ENCODE assay signal across 24 cellular contexts in genomic region chr20:31920275-31920855, GRCh38. TPM values are rescaled to one million over a fixed set of nuclear protein-coding genes. Genes with fewer than 3 reads are reported as not detected.
"Had no signal": no experiment of that assay in that cellular context is flagged by ENCODE, and none has a peak within 500 bp of the region (broad histone marks: within the 10 kb centered on the region; RNA-seq: fewer than 3 reads in every experiment).

No MANE protein-coding gene starts in this region.

- H3K4me1 Mint-ChIP-seq: activated T-helper 17 cell treated with anti-CD3 and anti-CD28 coated beads, Interleukin-2, amount 50 U/mL, for 72 hours had no signal

- H3K27ac ChIP-seq: cardiac muscle cell, epithelial cell of prostate, left lung, psoas muscle, thoracic aorta, upper lobe of right lung had no signal

- H3K9me3 ChIP-seq: left lung, psoas muscle, thoracic aorta, upper lobe of right lung had no signal

- H3K4me1 ChIP-seq: left lung, psoas muscle, upper lobe of right lung had no signal

- ATAC-seq: activated CD8-positive, alpha-beta T cell treated with anti-CD3 and anti-CD28 coated beads for 36 hours; activated T-helper 17 cell treated with anti-CD3 and anti-CD28 coated beads, Interleukin-2, amount 50 U/mL, for 72 hours; left lung; psoas muscle; right cardiac atrium; upper lobe of right lung had no signal

- H3K36me3 ChIP-seq: cardiac muscle cell, left lung, thoracic aorta, upper lobe of right lung had no signal

- H3K27me3 ChIP-seq: cardiac muscle cell, upper lobe of right lung had no signal

- H3K36me3 Mint-ChIP-seq: activated naive CD8-positive, alpha-beta T cell treated with anti-CD3 and anti-CD28 coated beads for 36 hours had no signal

- H3K4me3 Mint-ChIP-seq: activated CD4-positive, alpha-beta T cell treated with anti-CD3 and anti-CD28 coated beads, Interleukin-2, amount 10 ng/mL, durations not matched to agents 24 days and 14 days; activated CD8-positive, alpha-beta T cell treated with anti-CD3 and anti-CD28 coated beads for 36 hours; activated naive CD8-positive, alpha-beta T cell treated with anti-CD3 and anti-CD28 coated beads for 36 hours; activated T-helper 17 cell treated with anti-CD3 and anti-CD28 coated beads, Interleukin-2, amount 50 U/mL, for 72 hours had no signal

- H3K9me3 Mint-ChIP-seq: activated CD4-positive, alpha-beta T cell treated with anti-CD3 and anti-CD28 coated beads, Interleukin-2, amount 10 ng/mL, durations not matched to agents 24 days and 14 days; activated CD8-positive, alpha-beta T cell treated with anti-CD3 and anti-CD28 coated beads for 36 hours; activated naive CD8-positive, alpha-beta T cell treated with anti-CD3 and anti-CD28 coated beads for 36 hours; activated T-helper 17 cell treated with anti-CD3 and anti-CD28 coated beads, Interleukin-2, amount 50 U/mL, for 72 hours had no signal

- H3K4me2 ChIP-seq: smooth muscle cell had no signal

- H3K4me3 ChIP-seq: cardiac muscle cell, left lung, psoas muscle, smooth muscle cell, thoracic aorta, upper lobe of right lung had no signal

- DNase-seq: activated CD4-positive, alpha-beta T cell treated with anti-CD3 and anti-CD28 coated beads, Interleukin-2, amount 10 ng/mL, durations not matched to agents 24 days and 14 days; activated CD4-positive, CD25-positive, alpha-beta regulatory T cell; activated CD8-positive, alpha-beta T cell treated with anti-CD3 and anti-CD28 coated beads for 36 hours; activated naive CD4-positive, alpha-beta T cell; activated naive CD8-positive, alpha-beta T cell treated with anti-CD3 and anti-CD28 coated beads for 36 hours; activated T-cell treated with anti-CD3 and anti-CD28 coated beads, Interleukin-2, amount 50 U/mL, for 1 hour; amygdala; foreskin melanocyte; left lung; mammary epithelial cell; psoas muscle; right cardiac atrium; stimulated activated CD4-positive, alpha-beta T cell treated with anti-CD3 and anti-CD28 coated beads, Interleukin-4, amount 100 ng/mL, for 1 hour; T-helper 2 cell; upper lobe of right lung had no signal

- H3K27ac Mint-ChIP-seq: activated CD4-positive, alpha-beta T cell treated with anti-CD3 and anti-CD28 coated beads, Interleukin-2, amount 10 ng/mL, durations not matched to agents 24 days and 14 days; activated CD8-positive, alpha-beta T cell treated with anti-CD3 and anti-CD28 coated beads for 36 hours; activated naive CD8-positive, alpha-beta T cell treated with anti-CD3 and anti-CD28 coated beads for 36 hours; activated T-helper 17 cell treated with anti-CD3 and anti-CD28 coated beads, Interleukin-2, amount 50 U/mL, for 72 hours had no signal

RNA-seq across cellular contexts. Expression of gene XKR7, which starts 47.6 kb away (rescaled TPM):
- total RNA-seq: activated CD4-positive, alpha-beta T cell treated with anti-CD3 and anti-CD28 coated beads, Interleukin-2, amount 10 ng/mL, durations not matched to agents 24 days and 14 days; activated CD8-positive, alpha-beta T cell treated with anti-CD3 and anti-CD28 coated beads for 36 hours; dermis microvascular lymphatic vessel endothelial cell; fibroblast of lung; mammary epithelial cell; myocyte; right cardiac atrium; smooth muscle cell; thoracic aorta had no signal
- polyA plus RNA-seq: cardiac muscle cell, fibroblast of lung, mammary epithelial cell, smooth muscle cell had no signal

RNA-seq across cellular contexts. Expression of gene TTLL9, which starts 49.9 kb away (rescaled TPM):
- total RNA-seq: activated CD4-positive, alpha-beta T cell treated with anti-CD3 and anti-CD28 coated beads, Interleukin-2, amount 10 ng/mL, durations not matched to agents 24 days and 14 days; activated CD8-positive, alpha-beta T cell treated with anti-CD3 and anti-CD28 coated beads for 36 hours; activated naive CD8-positive, alpha-beta T cell treated with anti-CD3 and anti-CD28 coated beads for 36 hours; activated T-helper 17 cell treated with anti-CD3 and anti-CD28 coated beads, Interleukin-2, amount 50 U/mL, for 72 hours; dermis microvascular lymphatic vessel endothelial cell; fibroblast of lung; kidney epithelial cell; myocyte; psoas muscle; smooth muscle cell; thoracic aorta had no signal

RNA-seq across cellular contexts. Expression of gene DUSP15, which starts 50.0 kb away (rescaled TPM):
- total RNA-seq: activated CD4-positive, alpha-beta T cell treated with anti-CD3 and anti-CD28 coated beads, Interleukin-2, amount 10 ng/mL, durations not matched to agents 24 days and 14 days; activated CD8-positive, alpha-beta T cell treated with anti-CD3 and anti-CD28 coated beads for 36 hours; activated naive CD8-positive, alpha-beta T cell treated with anti-CD3 and anti-CD28 coated beads for 36 hours; activated T-helper 17 cell treated with anti-CD3 and anti-CD28 coated beads, Interleukin-2, amount 50 U/mL, for 72 hours; fibroblast of lung had no signal
- polyA plus RNA-seq: mammary epithelial cell had no signal
